1 cellular context compared by ENCODE assay signal in genomic region chr3:3110299-3110630, GRCh38.
TF ChIP-seq lines count a peak whose summit lies in the region.

TSS of gene IL5RA (minus strand) at chr3:3110374. CDS start at chr3:3104984, 5,390 bp downstream.

TF ChIP-seq in GM23338, 12 proteins besides CTCF, POLR2A, EP300 and RAD21 (continued from another document):
- TF ChIP-seq ZNF462 (CRISPR knock-in tag; IDR thresholded peaks at IDR 0.05) (no peak), EZH2 (IDR thresholded peaks at IDR 0.05; ENCODE audit: low read depth, unreplicated experiment) (no peak), JUNB (IDR thresholded peaks at IDR 0.05; ENCODE audit: unreplicated experiment) (no peak), NANOG (IDR thresholded peaks at IDR 0.05; ENCODE audit: borderline replicate concordance) (no peak), POLR2AphosphoS5 (IDR thresholded peaks at IDR 0.05; ENCODE audit: low read depth) (no peak), CREB1 (CRISPR knock-in tag; IDR thresholded peaks at IDR 0.05; ENCODE audit: low read depth) (no peak), ETS1 (IDR thresholded peaks at IDR 0.05) (no peak), EZH2phosphoT487 (IDR thresholded peaks at IDR 0.05; ENCODE audit: unreplicated experiment) (no peak)
- TF ChIP-seq, protein P1, sequence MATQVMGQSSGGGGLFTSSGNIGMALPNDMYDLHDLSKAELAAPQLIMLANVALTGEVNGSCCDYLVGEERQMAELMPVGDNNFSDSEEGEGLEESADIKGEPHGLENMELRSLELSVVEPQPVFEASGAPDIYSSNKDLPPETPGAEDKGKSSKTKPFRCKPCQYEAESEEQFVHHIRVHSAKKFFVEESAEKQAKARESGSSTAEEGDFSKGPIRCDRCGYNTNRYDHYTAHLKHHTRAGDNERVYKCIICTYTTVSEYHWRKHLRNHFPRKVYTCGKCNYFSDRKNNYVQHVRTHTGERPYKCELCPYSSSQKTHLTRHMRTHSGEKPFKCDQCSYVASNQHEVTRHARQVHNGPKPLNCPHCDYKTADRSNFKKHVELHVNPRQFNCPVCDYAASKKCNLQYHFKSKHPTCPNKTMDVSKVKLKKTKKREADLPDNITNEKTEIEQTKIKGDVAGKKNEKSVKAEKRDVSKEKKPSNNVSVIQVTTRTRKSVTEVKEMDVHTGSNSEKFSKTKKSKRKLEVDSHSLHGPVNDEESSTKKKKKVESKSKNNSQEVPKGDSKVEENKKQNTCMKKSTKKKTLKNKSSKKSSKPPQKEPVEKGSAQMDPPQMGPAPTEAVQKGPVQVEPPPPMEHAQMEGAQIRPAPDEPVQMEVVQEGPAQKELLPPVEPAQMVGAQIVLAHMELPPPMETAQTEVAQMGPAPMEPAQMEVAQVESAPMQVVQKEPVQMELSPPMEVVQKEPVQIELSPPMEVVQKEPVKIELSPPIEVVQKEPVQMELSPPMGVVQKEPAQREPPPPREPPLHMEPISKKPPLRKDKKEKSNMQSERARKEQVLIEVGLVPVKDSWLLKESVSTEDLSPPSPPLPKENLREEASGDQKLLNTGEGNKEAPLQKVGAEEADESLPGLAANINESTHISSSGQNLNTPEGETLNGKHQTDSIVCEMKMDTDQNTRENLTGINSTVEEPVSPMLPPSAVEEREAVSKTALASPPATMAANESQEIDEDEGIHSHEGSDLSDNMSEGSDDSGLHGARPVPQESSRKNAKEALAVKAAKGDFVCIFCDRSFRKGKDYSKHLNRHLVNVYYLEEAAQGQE (IDR thresholded peaks at IDR 0.05; ENCODE audit: unreplicated experiment), result no peak
